7 cellular contexts compared by ENCODE assay signal in genomic region chr15:43776101-43776717, GRCh38. TPM values are rescaled to one million over a fixed set of nuclear protein-coding genes. Genes with fewer than 3 reads are reported as not detected.
DNase-seq lines count a peak whose midpoint lies in the region; ATAC-seq and TF ChIP-seq lines count a peak whose summit lies in the region.

No MANE protein-coding gene starts in this region.

- DNase-seq in LoVo (ENCODE audit: low spot score): peak; percentile 40
- DNase-seq in ascending aorta (ENCODE audit: low spot score in 2 of 2): no peak
- peak; percentile 73 for DNase-seq in islet precursor cell
- DNase-seq in stimulated activated naive B cell treated with anti-CD40 and anti-IgM and Interleukin-4, amounts not matched to agents 10 μg/mL and 1 μg/mL and 100 μg/mL, for 72 hours: peak; percentile 93
- no peak for DNase-seq in inferior parietal cortex (ENCODE audit: extremely low spot score)

- no peaks in the 10 kb centered on the region for H3K27me3 Mint-ChIP-seq in stimulated activated naive B cell treated with anti-CD40 and anti-IgM and Interleukin-4, amounts not matched to agents 10 μg/mL and 1 μg/mL and 100 μg/mL, for 72 hours

- peaks cover 11 to 32% of the 10 kb centered on the region in 2 donors for H3K36me3 ChIP-seq in ascending aorta

- TF ChIP-seq CTCF in ascending aorta (IDR thresholded peaks at IDR 0.05): no peak

- ATAC-seq in GM18505 (IDR thresholded peaks at IDR 0.05; ENCODE audit: unreplicated experiment): peak; percentile 44
- peak; percentile 67 for ATAC-seq in GM21723 (IDR thresholded peaks at IDR 0.05; ENCODE audit: unreplicated experiment)
- ATAC-seq in stimulated activated naive B cell treated with anti-CD40 and anti-IgM and Interleukin-4, amounts not matched to agents 10 μg/mL and 1 μg/mL and 100 μg/mL, for 72 hours (replicated peaks): peak; percentile 78 to 79

- H3K4me3 Mint-ChIP-seq in stimulated activated naive B cell treated with anti-CD40 and anti-IgM and Interleukin-4, amounts not matched to agents 10 μg/mL and 1 μg/mL and 100 μg/mL, for 72 hours: peak overlapping the region; percentile 97 to 99

- peak; percentile 39 for TF ChIP-seq POLR2A in GM18505 (IDR thresholded peaks at IDR 0.05; ENCODE audit: borderline replicate concordance, extremely low read depth, insufficient read depth, insufficient read length)

- intact Hi-C loops in ascending aorta (cut with DNase I): loop anchor here (10.0 kb wide), 2 partner anchors 49 to 261 kb away; partner anchors contain the start of genes MAP1A, MFAP1 and WDR76

- no peaks in the 10 kb centered on the region for H3K27me3 ChIP-seq in ascending aorta

- H3K4me1 Mint-ChIP-seq in stimulated activated naive B cell treated with anti-CD40 and anti-IgM and Interleukin-4, amounts not matched to agents 10 μg/mL and 1 μg/mL and 100 μg/mL, for 72 hours: peaks cover 23 to 57% of the 10 kb centered on the region in 2 donors

- peaks cover 0 to 11% of the 10 kb centered on the region in 2 donors for H3K4me1 ChIP-seq in ascending aorta

- no peaks in the 10 kb centered on the region for H3K9me3 Mint-ChIP-seq in stimulated activated naive B cell treated with anti-CD40 and anti-IgM and Interleukin-4, amounts not matched to agents 10 μg/mL and 1 μg/mL and 100 μg/mL, for 72 hours

- no peaks in the 10 kb centered on the region for H3K9me3 ChIP-seq in ascending aorta

- peak overlapping the region; percentile 99 for H3K27ac Mint-ChIP-seq in stimulated activated naive B cell treated with anti-CD40 and anti-IgM and Interleukin-4, amounts not matched to agents 10 μg/mL and 1 μg/mL and 100 μg/mL, for 72 hours

- peak overlapping the region; percentile 88 to 92 for H3K27ac ChIP-seq in ascending aorta

- peaks cover 37 to 48% of the 10 kb centered on the region in 2 donors for H3K36me3 Mint-ChIP-seq in stimulated activated naive B cell treated with anti-CD40 and anti-IgM and Interleukin-4, amounts not matched to agents 10 μg/mL and 1 μg/mL and 100 μg/mL, for 72 hours

- H3K4me3 ChIP-seq in ascending aorta: peak overlapping the region; percentile 57 to 73

RNA-seq across cellular contexts. Expression of gene ELL3, which starts 0.6 kb away (rescaled TPM):
- total RNA-seq in ascending aorta: 39.5 TPM

RNA-seq across cellular contexts. Expression of gene SERF2, which starts 15.9 kb away (rescaled TPM):
- total RNA-seq in ascending aorta: 733 TPM

RNA-seq across cellular contexts. Expression of gene SERINC4, which starts 23.8 kb away (rescaled TPM):
- not detected for total RNA-seq in ascending aorta

RNA-seq across cellular contexts. Expression of gene HYPK, which starts 24.2 kb away (rescaled TPM):
- 20.2 TPM for total RNA-seq in ascending aorta

RNA-seq across cellular contexts. Expression of gene PDIA3, which starts 30.0 kb away (rescaled TPM):
- 89.1 TPM for total RNA-seq in ascending aorta

Comparison
In these comparisons a context has a peak if more than half of its experiments do, and no peak if none do; other contexts are left out.
1. DNase-seq: peak in LoVo (single experiment), islet precursor cell (single experiment) and stimulated activated naive B cell treated with anti-CD40 and anti-IgM and Interleukin-4, amounts not matched to agents 10 μg/mL and 1 μg/mL and 100 μg/mL, for 72 hours (single experiment); none in ascending aorta (0 of 2) and inferior parietal cortex (single experiment).
2. Peak in every context shown above with its lines, with median percentiles within 50 percentile points of each other: ATAC-seq.